Comparison of ENCODE assay signal across 9 cellular contexts in genomic region chr19:33767898-33768413, GRCh38. TPM values are rescaled to one million over a fixed set of nuclear protein-coding genes. Genes with fewer than 3 reads are reported as not detected.
A peak's percentile ranks its signal among the peaks of the same experiment; 100 is the strongest.
DNase-seq lines count a peak whose midpoint lies in the region; ATAC-seq lines count a peak whose summit lies in the region.
"Had no signal": no experiment of that assay in that cellular context is flagged by ENCODE, and none has a peak within 500 bp of the region (broad histone marks: within the 10 kb centered on the region; RNA-seq: fewer than 3 reads in every experiment).

No MANE protein-coding gene starts in this region.

- H3K36me3 ChIP-seq in adipocyte (ENCODE audit: control insufficient read depth, insufficient read depth, low read length, severe bottlenecking) = no peaks in the 10 kb centered on the region

- DNase-seq in SIG-M5 treated with dmso at 0.1 percent for 504 hours (lab: John Stamatoyannopoulos, UW; ENCODE audit: unreplicated experiment) = peak; percentile 13
- DNase-seq in SIG-M5 (lab: John Stamatoyannopoulos, UW) = no peak
- DNase-seq in Kasumi-1 (lab: John Stamatoyannopoulos, UW) = peak; percentile 40 to 43
- DNase-seq in adipocyte (ENCODE audit: low read depth) = peak; percentile 46
- DNase-seq in myocyte (ENCODE audit: low read depth) = peak; percentile 15
- DNase-seq in GM19238 (ENCODE audit: insufficient read length, low spot score) = no peak
- DNase-seq in NCI-H774 (lab: John Stamatoyannopoulos, UW) = no peak
- DNase-seq: T-helper 17 cell had no signal

- H3K4me1 ChIP-seq in adipocyte (ENCODE audit: control insufficient read depth, insufficient read depth, low read length) = no peaks in the 10 kb centered on the region

- H3K9ac ChIP-seq in adipocyte (ENCODE audit: low read length) = no peak overlapping the region

- no peak for ATAC-seq in GM21576 (IDR thresholded peaks at IDR 0.05; ENCODE audit: unreplicated experiment)
- ATAC-seq: T-helper 17 cell had no signal

- no peak overlapping the region for H3K4me3 ChIP-seq in adipocyte (ENCODE audit: low read length)

- H3K27me3 ChIP-seq in adipocyte (replicated peaks; ENCODE audit: control insufficient read depth, insufficient read depth, low read length) = peaks cover 57% of the 10 kb centered on the region

- no peaks in the 10 kb centered on the region for H3K9me3 ChIP-seq in adipocyte (ENCODE audit: control insufficient read depth, low read length)

RNA-seq across cellular contexts. Expression of gene KCTD15, which starts 28.7 kb away (rescaled TPM):
- 10.7 and 11.6 TPM in 2 replicates for total RNA-seq in myocyte
- 5.2 TPM for polyA plus RNA-seq in myocyte (2012)

Comparison
In these comparisons a context has a peak if more than half of its experiments do, and no peak if none do; other contexts are left out.
1. DNase-seq: peak in SIG-M5 treated with dmso at 0.1 percent for 504 hours (single experiment), Kasumi-1 (2 of 2), adipocyte (single experiment) and myocyte (single experiment); none in SIG-M5 (single experiment), GM19238 (single experiment) and NCI-H774 (single experiment).